Comparison of ENCODE assay signal across 23 cellular contexts in genomic region chr6:79377047-79377446, GRCh38.
A peak's percentile ranks its signal among the peaks of the same experiment; 100 is the strongest.
DNase-seq lines count a peak whose midpoint lies in the region; FAIRE-seq and TF ChIP-seq lines count a peak whose summit lies in the region.
"Had no signal": no experiment of that assay in that cellular context is flagged by ENCODE, and none has a peak within 500 bp of the region (broad histone marks: within the 10 kb centered on the region; RNA-seq: fewer than 3 reads in every experiment).

No MANE protein-coding gene starts in this region.

- TF ChIP-seq POLR2A in endothelial cell of umbilical vein (IDR thresholded peaks at IDR 0.05; ENCODE audit: low read depth, low read length) (no peak), adrenal gland (IDR thresholded peaks at IDR 0.05) (no peak), erythroblast (IDR thresholded peaks at IDR 0.05; ENCODE audit: low read length) (no peak)

- peaks cover 42% of the 10 kb centered on the region for H3K4me1 ChIP-seq in endothelial cell of umbilical vein (ENCODE audit: control insufficient read depth, extremely low read depth, insufficient read depth, low read length)
- H3K4me1 ChIP-seq in adrenal gland (replicated peaks in 1 of 2) = peaks cover 0 to 8% of the 10 kb centered on the region in 2 donors
- H3K4me1 ChIP-seq: gastrocnemius medialis, right atrium auricular region had no signal

- H2AFZ ChIP-seq in endothelial cell of umbilical vein (ENCODE audit: low read depth, low read length) = peak overlapping the region; percentile 29
- H2AFZ ChIP-seq: hepatocyte had no signal

- H3K36me3 ChIP-seq in endothelial cell of umbilical vein (ENCODE audit: control insufficient read depth in 2 of 2, extremely low read depth in 1 of 2, insufficient read depth in 2 of 2, low read length in 2 of 2) (no peaks in the 10 kb centered on the region), adrenal gland (replicated peaks in 1 of 2) (no peaks in the 10 kb centered on the region)
- H3K36me3 ChIP-seq: cardiac muscle cell, gastrocnemius medialis, ovary, right atrium auricular region had no signal

- POLR2A ChIA-PET in RWPE1 (lab: Yijun Ruan, JAX; ENCODE audit: low non-redundant PET) (no interaction called here), endothelial cell of umbilical vein (lab: Charles Lee) (no interaction called here)

- CTCF ChIA-PET in RWPE1 (lab: Yijun Ruan, JAX) = interaction anchor here (0.7 kb wide), 1 partner anchor 18 kb away, joined by 3 read pairs; no protein-coding TSS in a partner anchor
- CTCF ChIA-PET in endothelial cell of umbilical vein (lab: Charles Lee) = interaction anchor here (1.1 to 2.2 kb wide), 3 partner anchors 9 to 64 kb away, joined by 3 to 13 read pairs (median 4); no protein-coding TSS in a partner anchor

- WGBS in adrenal gland, 4 donors = 52 to 69% (median 65%) methylated on average over 1 of the region's 1 CpG

- H3K27me3 ChIP-seq in endothelial cell of umbilical vein (ENCODE audit: control insufficient read depth in 2 of 2, insufficient read depth in 2 of 2, low read length in 2 of 2) (no peaks in the 10 kb centered on the region), adrenal gland (no peaks in the 10 kb centered on the region)
- H3K27me3 ChIP-seq: cardiac muscle cell, gastrocnemius medialis, hepatocyte, ovary, right atrium auricular region had no signal

- FAIRE-seq in endothelial cell of umbilical vein (lab: Jason Lieb, UNC) = peak; percentile 53
- FAIRE-seq: D721Med, endometrium had no signal

- TF ChIP-seq CTCF in RWPE1 (conservative IDR thresholded peaks at IDR 0.05; ENCODE audit: low read depth) = no peak
- no peak for TF ChIP-seq CTCF in endothelial cell of umbilical vein (IDR thresholded peaks at IDR 0.05; ENCODE audit: extremely low read depth in 1 of 2, insufficient read depth in 1 of 2, low read depth in 1 of 2, low read length in 2 of 2)
- no peak for TF ChIP-seq CTCF in adrenal gland (IDR thresholded peaks at IDR 0.05)

- no peaks in the 10 kb centered on the region for H4K20me1 ChIP-seq in endothelial cell of umbilical vein (replicated peaks; ENCODE audit: control insufficient read depth, extremely low read depth, insufficient read depth, low read length)

- H3K79me2 ChIP-seq in endothelial cell of umbilical vein (ENCODE audit: control insufficient read depth, insufficient read depth, low read length) = no peaks in the 10 kb centered on the region
- H3K79me2 ChIP-seq: hepatocyte had no signal

- no TSS peak for BruUV-seq in endothelial cell of umbilical vein (replicated peaks; lab: Mats Ljungman, UMichigan)

- no peak overlapping the region for H3K4me3 ChIP-seq in endothelial cell of umbilical vein (replicated peaks in 1 of 3; ENCODE audit: insufficient read depth in 1 of 3, low read depth in 1 of 3, low read length in 3 of 3)
- H3K4me3 ChIP-seq in adrenal gland = no peak overlapping the region
- H3K4me3 ChIP-seq: cardiac muscle cell, gastrocnemius medialis, hepatocyte, ovary, right atrium auricular region had no signal

- H3K9me1 ChIP-seq in endothelial cell of umbilical vein (replicated peaks; ENCODE audit: control insufficient read depth, extremely low read depth, insufficient read depth, low read length) = no peaks in the 10 kb centered on the region

- peak overlapping the region; percentile 34 for H3K9ac ChIP-seq in endothelial cell of umbilical vein (replicated peaks; ENCODE audit: extremely low read depth, insufficient read depth, low read length)

- H3K4me2 ChIP-seq in endothelial cell of umbilical vein (ENCODE audit: insufficient read depth, low read length) = peak overlapping the region; percentile 78
- H3K4me2 ChIP-seq: hepatocyte had no signal

- dilution Hi-C loops in endothelial cell of umbilical vein (cut with MboI; ENCODE audit: extremely low pct_ligation_motif_present, low sequenced_read_pairs) = no loop called here

- H3K27ac ChIP-seq in RWPE1 = no peak overlapping the region
- peak overlapping the region; percentile 78 for H3K27ac ChIP-seq in endothelial cell of umbilical vein (ENCODE audit: insufficient read depth, low read depth, low read length)
- no peak overlapping the region for H3K27ac ChIP-seq in adrenal gland
- H3K27ac ChIP-seq: cardiac muscle cell, gastrocnemius medialis, ovary, right atrium auricular region had no signal

- intact Hi-C loops in endothelial cell of umbilical vein (cut with micrococcal nuclease) (loop anchor here (1.0 to 5.0 kb wide), 3 partner anchors 90 to 300 kb away; partner anchors contain the start of genes LCA5 and PHIP), adrenal gland (cut with DNase I) (no loop called here)

- DNase-seq in EL = peak; percentile 8
- DNase-seq in RWPE1 (ENCODE audit: low spot score) = peak; percentile 10
- DNase-seq in endothelial cell of umbilical vein (ENCODE audit: low read depth, low spot score) = peak; percentile 64
- DNase-seq in kidney glomerular epithelial cell (lab: John Stamatoyannopoulos, UW) = peak; percentile 19
- no peak for DNase-seq in adrenal gland
- DNase-seq in HPDE6-E6E7 (ENCODE audit: extremely low spot score) = no peak
- no peak for DNase-seq in DMS79 treated with DMSO at 0.1 percent for 48 hours (lab: John Stamatoyannopoulos, UW)
- DNase-seq in erythroblast (lab: John Stamatoyannopoulos, UW) = no peak
- DNase-seq: activated gamma-delta T cell treated with Interleukin-2 at 50 U/mL for 16 hours; activated naive CD8-positive, alpha-beta T cell treated with anti-CD3 and anti-CD28 coated beads, Interleukin-2, amount 50 U/mL, for 24 hours; cortex of kidney; gastrocnemius medialis; midbrain; naive thymus-derived CD8-positive, alpha-beta T cell; NCI-H2171 treated with DMSO at 0.1 percent for 48 hours; NCI-H526; ovary; stimulated activated CD4-positive, alpha-beta T cell treated with anti-CD3 and anti-CD28 coated beads, Interleukin-4, amount 100 ng/mL, for 24 hours had no signal

- no peaks in the 10 kb centered on the region for H3K9me3 ChIP-seq in endothelial cell of umbilical vein (replicated peaks; ENCODE audit: control insufficient read depth, insufficient read depth, low read length)
- H3K9me3 ChIP-seq in adrenal gland (replicated peaks in 1 of 3) = no peaks in the 10 kb centered on the region
- H3K9me3 ChIP-seq: gastrocnemius medialis, ovary, right atrium auricular region had no signal

TF ChIP-seq in endothelial cell of umbilical vein, 7 proteins besides CTCF, POLR2A, EP300 and RAD21:
- TF ChIP-seq GATA2 (IDR thresholded peaks at IDR 0.05; ENCODE audit: insufficient read depth, insufficient read length, low read depth, low read length) (no peak), MYC (IDR thresholded peaks at IDR 0.05; ENCODE audit: low read depth, low read length) (no peak), FOS (IDR thresholded peaks at IDR 0.05; ENCODE audit: borderline replicate concordance, insufficient read depth, low read length) (peak; percentile 43)

Comparison
In these comparisons a context has a peak if more than half of its experiments do, and no peak if none do; other contexts are left out.
1. DNase-seq: peak in EL (single experiment), RWPE1 (single experiment), endothelial cell of umbilical vein (single experiment) and kidney glomerular epithelial cell (single experiment); none in adrenal gland (0 of 7), HPDE6-E6E7 (single experiment), DMS79 treated with DMSO at 0.1 percent for 48 hours (single experiment) and erythroblast (0 of 2).